ENCODE assay signal across 7 cellular contexts in genomic region chr14:71362920-71363584, GRCh38.
DNase-seq lines count a peak whose midpoint lies in the region; ATAC-seq lines count a peak whose summit lies in the region.

No MANE protein-coding gene starts in this region.

- DNase-seq in NOMO-1 treated with DMSO at 0.1 percent for 48 hours (lab: John Stamatoyannopoulos, UW; ENCODE audit: unreplicated experiment) (peak; percentile 76), fibroblast of gingiva (ENCODE audit: low read depth) (peak; percentile 73), germinal center (ENCODE audit: low spot score) (no peak), NCI-H146 (lab: John Stamatoyannopoulos, UW) (no peak)
- DNase-seq in stimulated activated effector memory CD8-positive, alpha-beta T cell treated with anti-CD3 and anti-CD28 coated beads, Interleukin-12 subunit alpha, Interleukin-12 subunit beta, amount 100 ng/mL, for 72 hours (ENCODE audit: low spot score in 2 of 2): no peak
- no peak for DNase-seq in activated naive CD4-positive, alpha-beta T cell treated with anti-CD3 and anti-CD28 coated beads, Interleukin-2, amount 50 U/mL, for 16 hours

- no peak overlapping the region for H3K4me3 Mint-ChIP-seq in stimulated activated effector memory CD8-positive, alpha-beta T cell treated with anti-CD3 and anti-CD28 coated beads, Interleukin-12 subunit alpha, Interleukin-12 subunit beta, amount 100 ng/mL, for 72 hours

- H3K9me3 Mint-ChIP-seq in stimulated activated effector memory CD8-positive, alpha-beta T cell treated with anti-CD3 and anti-CD28 coated beads, Interleukin-12 subunit alpha, Interleukin-12 subunit beta, amount 100 ng/mL, for 72 hours: peaks cover 12% of the 10 kb centered on the region

- H3K27ac Mint-ChIP-seq in stimulated activated effector memory CD8-positive, alpha-beta T cell treated with anti-CD3 and anti-CD28 coated beads, Interleukin-12 subunit alpha, Interleukin-12 subunit beta, amount 100 ng/mL, for 72 hours: peak overlapping the region; percentile 43

- peaks cover 10% of the 10 kb centered on the region for H3K36me3 Mint-ChIP-seq in stimulated activated effector memory CD8-positive, alpha-beta T cell treated with anti-CD3 and anti-CD28 coated beads, Interleukin-12 subunit alpha, Interleukin-12 subunit beta, amount 100 ng/mL, for 72 hours

- H3K4me1 Mint-ChIP-seq in stimulated activated effector memory CD8-positive, alpha-beta T cell treated with anti-CD3 and anti-CD28 coated beads, Interleukin-12 subunit alpha, Interleukin-12 subunit beta, amount 100 ng/mL, for 72 hours: peaks cover 60% of the 10 kb centered on the region

- ATAC-seq in GM19463 (IDR thresholded peaks at IDR 0.05; ENCODE audit: unreplicated experiment): peak; percentile 47
- ATAC-seq in stimulated activated effector memory CD8-positive, alpha-beta T cell treated with anti-CD3 and anti-CD28 coated beads, Interleukin-12 subunit alpha, Interleukin-12 subunit beta, amount 100 ng/mL, for 72 hours: peak; percentile 26

Comparison
In these comparisons a context has a peak if more than half of its experiments do, and no peak if none do; other contexts are left out.
1. DNase-seq: peak in NOMO-1 treated with DMSO at 0.1 percent for 48 hours (single experiment) and fibroblast of gingiva (single experiment); none in stimulated activated effector memory CD8-positive, alpha-beta T cell treated with anti-CD3 and anti-CD28 coated beads, Interleukin-12 subunit alpha, Interleukin-12 subunit beta, amount 100 ng/mL, for 72 hours (0 of 2), germinal center (single experiment), NCI-H146 (single experiment) and activated naive CD4-positive, alpha-beta T cell treated with anti-CD3 and anti-CD28 coated beads, Interleukin-2, amount 50 U/mL, for 16 hours (single experiment).